In genomic region chr9:26723486-26723885, GRCh38 we compare ENCODE assay signal across 9 cellular contexts.
A peak's percentile ranks its signal among the peaks of the same experiment; 100 is the strongest.
DNase-seq lines count a peak whose midpoint lies in the region; ATAC-seq and TF ChIP-seq lines count a peak whose summit lies in the region.
"Had no signal": no experiment of that assay in that cellular context is flagged by ENCODE, and none has a peak within 500 bp of the region (broad histone marks: within the 10 kb centered on the region; RNA-seq: fewer than 3 reads in every experiment).

No MANE protein-coding gene starts in this region.

- H3K36me3 Mint-ChIP-seq in T-helper 2 cell treated with Interferon-gamma antibody and Interleukin-4, amounts not matched to agents 5 μg/mL and 100 μg/mL, for 36 hours (ENCODE audit: low read depth), result no peaks in the 10 kb centered on the region
- no peaks in the 10 kb centered on the region for H3K36me3 Mint-ChIP-seq in glutamatergic neuron (ENCODE audit: unreplicated experiment)

- H3K27me3 ChIP-seq in transverse colon, result no peaks in the 10 kb centered on the region
- H3K27me3 ChIP-seq: suprapubic skin had no signal

- DNase-seq in AG09319 (ENCODE audit: extremely low read depth, low read depth) (no peak), glutamatergic neuron (peak; percentile 74), transverse colon (peak; percentile 52), dedifferentiated amniotic fluid mesenchymal stem cell (ENCODE audit: extremely low spot score) (no peak), OCI-M2 (lab: John Stamatoyannopoulos, UW; ENCODE audit: unreplicated experiment) (no peak)
- peak; percentile 6 for DNase-seq in T-helper 2 cell treated with Interferon-gamma antibody and Interleukin-4, amounts not matched to agents 5 μg/mL and 100 μg/mL, for 36 hours (ENCODE audit: low spot score)

- H3K9me3 ChIP-seq in transverse colon, result no peaks in the 10 kb centered on the region
- H3K9me3 ChIP-seq: suprapubic skin had no signal

- peaks cover 2% of the 10 kb centered on the region for H3K4me1 Mint-ChIP-seq in T-helper 2 cell treated with Interferon-gamma antibody and Interleukin-4, amounts not matched to agents 5 μg/mL and 100 μg/mL, for 36 hours (ENCODE audit: low read depth)
- H3K4me1 Mint-ChIP-seq in glutamatergic neuron (ENCODE audit: low read depth, unreplicated experiment), result peaks cover 15% of the 10 kb centered on the region

- in situ Hi-C loops in transverse colon (cut with MboI; ENCODE audit: low pct_ligation_motif_present in 1 of 4, low pct_unique_long_range_greater_than_20kb in 1 of 4, low sequenced_read_pairs in 3 of 4), result no loop called here

- H3K27ac Mint-ChIP-seq in T-helper 2 cell treated with Interferon-gamma antibody and Interleukin-4, amounts not matched to agents 5 μg/mL and 100 μg/mL, for 36 hours, result no peak overlapping the region
- H3K27ac Mint-ChIP-seq in glutamatergic neuron (ENCODE audit: unreplicated experiment), result no peak overlapping the region

- TF ChIP-seq CTCF in AG09319 (IDR thresholded peaks at IDR 0.05; ENCODE audit: low read depth, low read length) (peak; percentile 46), glutamatergic neuron (IDR thresholded peaks at IDR 0.05; ENCODE audit: partially characterized antibody, unreplicated experiment) (peak; percentile 64), transverse colon (IDR thresholded peaks at IDR 0.05) (peak in 3 of 5 experiments; percentile 27 to 41 (median 35))

- TF ChIP-seq POLR2A in transverse colon (IDR thresholded peaks at IDR 0.05), result no peak

- ATAC-seq in GM18511 (IDR thresholded peaks at IDR 0.05; ENCODE audit: unreplicated experiment) (peak; percentile 68), HG03442 (IDR thresholded peaks at IDR 0.05; ENCODE audit: unreplicated experiment) (peak; percentile 61)

- no peaks in the 10 kb centered on the region for H3K9me3 Mint-ChIP-seq in T-helper 2 cell treated with Interferon-gamma antibody and Interleukin-4, amounts not matched to agents 5 μg/mL and 100 μg/mL, for 36 hours
- H3K9me3 Mint-ChIP-seq in glutamatergic neuron (ENCODE audit: unreplicated experiment), result no peaks in the 10 kb centered on the region

- no peaks in the 10 kb centered on the region for H3K27me3 Mint-ChIP-seq in T-helper 2 cell treated with Interferon-gamma antibody and Interleukin-4, amounts not matched to agents 5 μg/mL and 100 μg/mL, for 36 hours (ENCODE audit: low read depth)
- H3K27me3 Mint-ChIP-seq in glutamatergic neuron (ENCODE audit: unreplicated experiment), result no peaks in the 10 kb centered on the region

- H3K36me3 ChIP-seq in transverse colon, result no peaks in the 10 kb centered on the region
- H3K36me3 ChIP-seq: suprapubic skin had no signal

- no peak overlapping the region for H3K4me3 ChIP-seq in transverse colon
- H3K4me3 ChIP-seq: suprapubic skin had no signal

- intact Hi-C loops in transverse colon (cut with DNase I; ENCODE audit: low total_unique reads), result no loop called here

- no peak overlapping the region for H3K27ac ChIP-seq in transverse colon
- H3K27ac ChIP-seq: suprapubic skin had no signal

- 31% methylated on average over 9 of the region's 9 CpGs; no CpG with 5 or more reads in 1 of the 2 donors for WGBS in transverse colon (ENCODE audit: low coverage in 1 of 2), 2 donors

- H3K4me1 ChIP-seq in transverse colon, result no peaks in the 10 kb centered on the region
- H3K4me1 ChIP-seq: suprapubic skin had no signal

- no peak for TF ChIP-seq EP300 in transverse colon (IDR thresholded peaks at IDR 0.05; ENCODE audit: low read depth)

- no peak overlapping the region for H3K4me3 Mint-ChIP-seq in T-helper 2 cell treated with Interferon-gamma antibody and Interleukin-4, amounts not matched to agents 5 μg/mL and 100 μg/mL, for 36 hours
- H3K4me3 Mint-ChIP-seq in glutamatergic neuron (ENCODE audit: unreplicated experiment), result no peak overlapping the region

Comparison
In these comparisons a context has a peak if more than half of its experiments do, and no peak if none do; other contexts are left out.
1. DNase-seq: peak in T-helper 2 cell treated with Interferon-gamma antibody and Interleukin-4, amounts not matched to agents 5 μg/mL and 100 μg/mL, for 36 hours (single experiment), glutamatergic neuron (single experiment) and transverse colon (single experiment); none in AG09319 (single experiment), dedifferentiated amniotic fluid mesenchymal stem cell (single experiment) and OCI-M2 (single experiment).
2. Peak in every context shown above with its lines, with median percentiles within 50 percentile points of each other: CTCF ChIP-seq.